ENCODE assay signal across 1 cellular context in genomic region chr11:14891143-14892035, GRCh38.
A peak's percentile ranks its signal among the peaks of the same experiment; 100 is the strongest.
TF ChIP-seq lines count a peak whose summit lies in the region.

No MANE protein-coding gene starts in this region.

TF ChIP-seq in K562, 482 proteins besides CTCF, POLR2A, EP300 and RAD21 (continued from another document):
- TF ChIP-seq, protein P1, sequence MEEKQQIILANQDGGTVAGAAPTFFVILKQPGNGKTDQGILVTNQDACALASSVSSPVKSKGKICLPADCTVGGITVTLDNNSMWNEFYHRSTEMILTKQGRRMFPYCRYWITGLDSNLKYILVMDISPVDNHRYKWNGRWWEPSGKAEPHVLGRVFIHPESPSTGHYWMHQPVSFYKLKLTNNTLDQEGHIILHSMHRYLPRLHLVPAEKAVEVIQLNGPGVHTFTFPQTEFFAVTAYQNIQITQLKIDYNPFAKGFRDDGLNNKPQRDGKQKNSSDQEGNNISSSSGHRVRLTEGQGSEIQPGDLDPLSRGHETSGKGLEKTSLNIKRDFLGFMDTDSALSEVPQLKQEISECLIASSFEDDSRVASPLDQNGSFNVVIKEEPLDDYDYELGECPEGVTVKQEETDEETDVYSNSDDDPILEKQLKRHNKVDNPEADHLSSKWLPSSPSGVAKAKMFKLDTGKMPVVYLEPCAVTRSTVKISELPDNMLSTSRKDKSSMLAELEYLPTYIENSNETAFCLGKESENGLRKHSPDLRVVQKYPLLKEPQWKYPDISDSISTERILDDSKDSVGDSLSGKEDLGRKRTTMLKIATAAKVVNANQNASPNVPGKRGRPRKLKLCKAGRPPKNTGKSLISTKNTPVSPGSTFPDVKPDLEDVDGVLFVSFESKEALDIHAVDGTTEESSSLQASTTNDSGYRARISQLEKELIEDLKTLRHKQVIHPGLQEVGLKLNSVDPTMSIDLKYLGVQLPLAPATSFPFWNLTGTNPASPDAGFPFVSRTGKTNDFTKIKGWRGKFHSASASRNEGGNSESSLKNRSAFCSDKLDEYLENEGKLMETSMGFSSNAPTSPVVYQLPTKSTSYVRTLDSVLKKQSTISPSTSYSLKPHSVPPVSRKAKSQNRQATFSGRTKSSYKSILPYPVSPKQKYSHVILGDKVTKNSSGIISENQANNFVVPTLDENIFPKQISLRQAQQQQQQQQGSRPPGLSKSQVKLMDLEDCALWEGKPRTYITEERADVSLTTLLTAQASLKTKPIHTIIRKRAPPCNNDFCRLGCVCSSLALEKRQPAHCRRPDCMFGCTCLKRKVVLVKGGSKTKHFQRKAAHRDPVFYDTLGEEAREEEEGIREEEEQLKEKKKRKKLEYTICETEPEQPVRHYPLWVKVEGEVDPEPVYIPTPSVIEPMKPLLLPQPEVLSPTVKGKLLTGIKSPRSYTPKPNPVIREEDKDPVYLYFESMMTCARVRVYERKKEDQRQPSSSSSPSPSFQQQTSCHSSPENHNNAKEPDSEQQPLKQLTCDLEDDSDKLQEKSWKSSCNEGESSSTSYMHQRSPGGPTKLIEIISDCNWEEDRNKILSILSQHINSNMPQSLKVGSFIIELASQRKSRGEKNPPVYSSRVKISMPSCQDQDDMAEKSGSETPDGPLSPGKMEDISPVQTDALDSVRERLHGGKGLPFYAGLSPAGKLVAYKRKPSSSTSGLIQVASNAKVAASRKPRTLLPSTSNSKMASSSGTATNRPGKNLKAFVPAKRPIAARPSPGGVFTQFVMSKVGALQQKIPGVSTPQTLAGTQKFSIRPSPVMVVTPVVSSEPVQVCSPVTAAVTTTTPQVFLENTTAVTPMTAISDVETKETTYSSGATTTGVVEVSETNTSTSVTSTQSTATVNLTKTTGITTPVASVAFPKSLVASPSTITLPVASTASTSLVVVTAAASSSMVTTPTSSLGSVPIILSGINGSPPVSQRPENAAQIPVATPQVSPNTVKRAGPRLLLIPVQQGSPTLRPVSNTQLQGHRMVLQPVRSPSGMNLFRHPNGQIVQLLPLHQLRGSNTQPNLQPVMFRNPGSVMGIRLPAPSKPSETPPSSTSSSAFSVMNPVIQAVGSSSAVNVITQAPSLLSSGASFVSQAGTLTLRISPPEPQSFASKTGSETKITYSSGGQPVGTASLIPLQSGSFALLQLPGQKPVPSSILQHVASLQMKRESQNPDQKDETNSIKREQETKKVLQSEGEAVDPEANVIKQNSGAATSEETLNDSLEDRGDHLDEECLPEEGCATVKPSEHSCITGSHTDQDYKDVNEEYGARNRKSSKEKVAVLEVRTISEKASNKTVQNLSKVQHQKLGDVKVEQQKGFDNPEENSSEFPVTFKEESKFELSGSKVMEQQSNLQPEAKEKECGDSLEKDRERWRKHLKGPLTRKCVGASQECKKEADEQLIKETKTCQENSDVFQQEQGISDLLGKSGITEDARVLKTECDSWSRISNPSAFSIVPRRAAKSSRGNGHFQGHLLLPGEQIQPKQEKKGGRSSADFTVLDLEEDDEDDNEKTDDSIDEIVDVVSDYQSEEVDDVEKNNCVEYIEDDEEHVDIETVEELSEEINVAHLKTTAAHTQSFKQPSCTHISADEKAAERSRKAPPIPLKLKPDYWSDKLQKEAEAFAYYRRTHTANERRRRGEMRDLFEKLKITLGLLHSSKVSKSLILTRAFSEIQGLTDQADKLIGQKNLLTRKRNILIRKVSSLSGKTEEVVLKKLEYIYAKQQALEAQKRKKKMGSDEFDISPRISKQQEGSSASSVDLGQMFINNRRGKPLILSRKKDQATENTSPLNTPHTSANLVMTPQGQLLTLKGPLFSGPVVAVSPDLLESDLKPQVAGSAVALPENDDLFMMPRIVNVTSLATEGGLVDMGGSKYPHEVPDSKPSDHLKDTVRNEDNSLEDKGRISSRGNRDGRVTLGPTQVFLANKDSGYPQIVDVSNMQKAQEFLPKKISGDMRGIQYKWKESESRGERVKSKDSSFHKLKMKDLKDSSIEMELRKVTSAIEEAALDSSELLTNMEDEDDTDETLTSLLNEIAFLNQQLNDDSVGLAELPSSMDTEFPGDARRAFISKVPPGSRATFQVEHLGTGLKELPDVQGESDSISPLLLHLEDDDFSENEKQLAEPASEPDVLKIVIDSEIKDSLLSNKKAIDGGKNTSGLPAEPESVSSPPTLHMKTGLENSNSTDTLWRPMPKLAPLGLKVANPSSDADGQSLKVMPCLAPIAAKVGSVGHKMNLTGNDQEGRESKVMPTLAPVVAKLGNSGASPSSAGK (IDR thresholded peaks at IDR 0.05): peak; percentile 100
- TF ChIP-seq, protein P2, sequence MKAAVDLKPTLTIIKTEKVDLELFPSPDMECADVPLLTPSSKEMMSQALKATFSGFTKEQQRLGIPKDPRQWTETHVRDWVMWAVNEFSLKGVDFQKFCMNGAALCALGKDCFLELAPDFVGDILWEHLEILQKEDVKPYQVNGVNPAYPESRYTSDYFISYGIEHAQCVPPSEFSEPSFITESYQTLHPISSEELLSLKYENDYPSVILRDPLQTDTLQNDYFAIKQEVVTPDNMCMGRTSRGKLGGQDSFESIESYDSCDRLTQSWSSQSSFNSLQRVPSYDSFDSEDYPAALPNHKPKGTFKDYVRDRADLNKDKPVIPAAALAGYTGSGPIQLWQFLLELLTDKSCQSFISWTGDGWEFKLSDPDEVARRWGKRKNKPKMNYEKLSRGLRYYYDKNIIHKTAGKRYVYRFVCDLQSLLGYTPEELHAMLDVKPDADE (conservative IDR thresholded peaks at IDR 0.05; ENCODE audit: control insufficient read depth, low read depth, low read length): no peak; the same call in 1 of the 2 replicates
- peak; percentile 17 for TF ChIP-seq ZNF175 (CRISPR knock-in tag; IDR thresholded peaks at IDR 0.05; ENCODE audit: low read depth)
- no peak for TF ChIP-seq SETDB1 (IDR thresholded peaks at IDR 0.05; ENCODE audit: low read length)
- TF ChIP-seq ZNF436 (CRISPR knock-in tag; IDR thresholded peaks at IDR 0.05): no peak
- no peak for TF ChIP-seq BDP1 (IDR thresholded peaks at IDR 0.05; ENCODE audit: insufficient read depth, insufficient read length)
- TF ChIP-seq, protein P3, sequence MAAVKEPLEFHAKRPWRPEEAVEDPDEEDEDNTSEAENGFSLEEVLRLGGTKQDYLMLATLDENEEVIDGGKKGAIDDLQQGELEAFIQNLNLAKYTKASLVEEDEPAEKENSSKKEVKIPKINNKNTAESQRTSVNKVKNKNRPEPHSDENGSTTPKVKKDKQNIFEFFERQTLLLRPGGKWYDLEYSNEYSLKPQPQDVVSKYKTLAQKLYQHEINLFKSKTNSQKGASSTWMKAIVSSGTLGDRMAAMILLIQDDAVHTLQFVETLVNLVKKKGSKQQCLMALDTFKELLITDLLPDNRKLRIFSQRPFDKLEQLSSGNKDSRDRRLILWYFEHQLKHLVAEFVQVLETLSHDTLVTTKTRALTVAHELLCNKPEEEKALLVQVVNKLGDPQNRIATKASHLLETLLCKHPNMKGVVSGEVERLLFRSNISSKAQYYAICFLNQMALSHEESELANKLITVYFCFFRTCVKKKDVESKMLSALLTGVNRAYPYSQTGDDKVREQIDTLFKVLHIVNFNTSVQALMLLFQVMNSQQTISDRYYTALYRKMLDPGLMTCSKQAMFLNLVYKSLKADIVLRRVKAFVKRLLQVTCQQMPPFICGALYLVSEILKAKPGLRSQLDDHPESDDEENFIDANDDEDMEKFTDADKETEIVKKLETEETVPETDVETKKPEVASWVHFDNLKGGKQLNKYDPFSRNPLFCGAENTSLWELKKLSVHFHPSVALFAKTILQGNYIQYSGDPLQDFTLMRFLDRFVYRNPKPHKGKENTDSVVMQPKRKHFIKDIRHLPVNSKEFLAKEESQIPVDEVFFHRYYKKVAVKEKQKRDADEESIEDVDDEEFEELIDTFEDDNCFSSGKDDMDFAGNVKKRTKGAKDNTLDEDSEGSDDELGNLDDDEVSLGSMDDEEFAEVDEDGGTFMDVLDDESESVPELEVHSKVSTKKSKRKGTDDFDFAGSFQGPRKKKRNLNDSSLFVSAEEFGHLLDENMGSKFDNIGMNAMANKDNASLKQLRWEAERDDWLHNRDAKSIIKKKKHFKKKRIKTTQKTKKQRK (IDR thresholded peaks at IDR 0.05; ENCODE audit: borderline replicate concordance, low read depth, low read length): no peak
- TF ChIP-seq CBFA2T2 (conservative IDR thresholded peaks at IDR 0.05): no peak
- TF ChIP-seq ZBTB33 (CRISPR knock-in tag; IDR thresholded peaks at IDR 0.05): peak; percentile 76
- TF ChIP-seq NR3C1 (CRISPR knock-in tag; IDR thresholded peaks at IDR 0.05): peak; percentile 91
- peak; percentile 99 for TF ChIP-seq L3MBTL2 (IDR thresholded peaks at IDR 0.05)
- no peak for TF ChIP-seq SAFB2 (IDR thresholded peaks at IDR 0.05; ENCODE audit: borderline replicate concordance, low read depth, low read length, severe bottlenecking)
- no peak for TF ChIP-seq ZNF239 (CRISPR knock-in tag; IDR thresholded peaks at IDR 0.05)
- no peak for TF ChIP-seq IRF2 (CRISPR knock-in tag; IDR thresholded peaks at IDR 0.05)
- TF ChIP-seq ZNF146 (CRISPR knock-in tag; IDR thresholded peaks at IDR 0.05; ENCODE audit: unreplicated experiment): peak; percentile 27
- no peak for TF ChIP-seq ZNF766 (CRISPR knock-in tag; conservative IDR thresholded peaks at IDR 0.05)
- 0 out of 2 replicates have a peak, but pooled peaks have one; percentile 65 for TF ChIP-seq HOMEZ (CRISPR knock-in tag; IDR thresholded peaks at IDR 0.05)
- no peak for TF ChIP-seq HEY1 (CRISPR knock-in tag; IDR thresholded peaks at IDR 0.05; ENCODE audit: borderline replicate concordance)
- no peak for TF ChIP-seq ZNF253 (CRISPR knock-in tag; conservative IDR thresholded peaks at IDR 0.05)
- peak; percentile 62 for TF ChIP-seq RBBP5 (IDR thresholded peaks at IDR 0.05; ENCODE audit: borderline replicate concordance, insufficient read depth, low read length, poor library complexity, severe bottlenecking)
- no peak for TF ChIP-seq MED1 (CRISPR knock-in tag; IDR thresholded peaks at IDR 0.05; ENCODE audit: borderline replicate concordance)
- TF ChIP-seq, protein P4, sequence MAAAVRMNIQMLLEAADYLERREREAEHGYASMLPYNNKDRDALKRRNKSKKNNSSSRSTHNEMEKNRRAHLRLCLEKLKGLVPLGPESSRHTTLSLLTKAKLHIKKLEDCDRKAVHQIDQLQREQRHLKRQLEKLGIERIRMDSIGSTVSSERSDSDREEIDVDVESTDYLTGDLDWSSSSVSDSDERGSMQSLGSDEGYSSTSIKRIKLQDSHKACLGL (CRISPR knock-in tag; IDR thresholded peaks at IDR 0.05; ENCODE audit: borderline replicate concordance, poor library complexity, severe bottlenecking): no peak
- no peak for TF ChIP-seq SLC30A9 (CRISPR knock-in tag; IDR thresholded peaks at IDR 0.05)
- TF ChIP-seq, protein P5, sequence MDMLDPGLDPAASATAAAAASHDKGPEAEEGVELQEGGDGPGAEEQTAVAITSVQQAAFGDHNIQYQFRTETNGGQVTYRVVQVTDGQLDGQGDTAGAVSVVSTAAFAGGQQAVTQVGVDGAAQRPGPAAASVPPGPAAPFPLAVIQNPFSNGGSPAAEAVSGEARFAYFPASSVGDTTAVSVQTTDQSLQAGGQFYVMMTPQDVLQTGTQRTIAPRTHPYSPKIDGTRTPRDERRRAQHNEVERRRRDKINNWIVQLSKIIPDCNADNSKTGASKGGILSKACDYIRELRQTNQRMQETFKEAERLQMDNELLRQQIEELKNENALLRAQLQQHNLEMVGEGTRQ (CRISPR knock-in tag; IDR thresholded peaks at IDR 0.05): no peak
- peak; percentile 17; the same call in 1 of the 2 replicates for TF ChIP-seq DPF2 (IDR thresholded peaks at IDR 0.05)
- no peak for TF ChIP-seq CREBBP (IDR thresholded peaks at IDR 0.05; ENCODE audit: low read depth, low read length)
- TF ChIP-seq PRMT5 (CRISPR knock-in tag; IDR thresholded peaks at IDR 0.05): no peak
- no peak for TF ChIP-seq CEBPB (tag; IDR thresholded peaks at IDR 0.05)
